Comparison of ENCODE assay signal across 1 cellular context in the genomic region with DNA sequence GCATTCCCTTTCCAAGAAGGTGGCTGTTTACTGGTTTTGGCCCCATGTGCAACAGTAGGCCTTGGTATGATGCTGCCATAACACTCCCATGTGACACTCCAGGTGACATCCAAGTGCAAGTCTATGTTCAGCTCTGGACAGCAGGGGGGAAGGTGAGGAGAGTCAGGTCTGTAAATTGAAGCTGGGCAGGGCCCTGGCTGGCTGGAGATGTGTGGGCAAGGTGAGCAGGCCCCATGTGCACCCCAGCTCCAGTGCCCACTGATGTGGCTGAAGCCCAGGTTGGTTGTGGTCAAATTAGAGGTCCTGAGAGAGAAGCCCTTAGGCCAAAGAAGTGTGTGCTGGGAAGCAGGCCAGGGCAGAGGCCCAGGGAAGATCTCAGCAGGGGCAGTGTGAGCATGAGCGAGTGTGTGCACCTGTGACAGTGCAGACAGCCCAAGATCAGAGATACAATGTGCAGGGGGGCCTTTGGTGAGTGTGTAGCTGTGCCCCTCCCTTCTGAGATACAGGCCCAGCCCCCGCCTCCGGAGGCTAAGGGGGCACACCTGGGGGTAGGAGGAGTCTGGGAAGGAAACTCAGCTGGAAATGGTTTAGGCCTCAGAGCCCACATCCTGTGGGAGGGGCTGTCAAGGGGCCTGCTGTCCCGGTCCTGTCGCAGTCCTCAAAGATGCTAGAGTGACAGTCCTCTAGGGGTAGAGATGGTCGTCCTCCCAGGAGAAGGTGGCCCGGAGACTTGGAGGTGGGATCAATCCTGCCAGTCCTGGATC.
A peak's percentile ranks its signal among the peaks of the same experiment; 100 is the strongest.
TF ChIP-seq lines count a peak whose summit lies in the region.

No MANE protein-coding gene starts in this region.

TF ChIP-seq in GM12878, 131 proteins besides CTCF, POLR2A, EP300 and RAD21:
- TF ChIP-seq ETV6 (conservative IDR thresholded peaks at IDR 0.05 in 1 of 2, IDR thresholded peaks at IDR 0.05 in 1 of 2; ENCODE audit: borderline replicate concordance in 1 of 2, low read depth in 1 of 2) (no peak), ATF7 (IDR thresholded peaks at IDR 0.05; ENCODE audit: low read depth) (no peak), TCF3 (IDR thresholded peaks at IDR 0.05; ENCODE audit: borderline replicate concordance, insufficient read depth, low read depth, low read length) (peak; percentile 35; the same call in 1 of the 2 replicates), ZSCAN29 (IDR thresholded peaks at IDR 0.05) (no peak), RBBP5 (conservative IDR thresholded peaks at IDR 0.05) (no peak), CEBPB (IDR thresholded peaks at IDR 0.05; ENCODE audit: borderline replicate concordance in 1 of 2, low read depth in 2 of 2, low read length in 2 of 2) (no peak), EZH2 (IDR thresholded peaks at IDR 0.05; ENCODE audit: borderline replicate concordance, control insufficient read depth, low read depth, low read length) (no peak), CREB1 (IDR thresholded peaks at IDR 0.05; ENCODE audit: low read depth) (0 out of 2 replicates have a peak, but pooled peaks have one; percentile 17), ZNF217 (IDR thresholded peaks at IDR 0.05) (no peak), SMAD5 (IDR thresholded peaks at IDR 0.05; ENCODE audit: low read depth) (no peak), FOXK2 (IDR thresholded peaks at IDR 0.05) (no peak), MEF2B (IDR thresholded peaks at IDR 0.05; ENCODE audit: partially characterized antibody, poor library complexity, severe bottlenecking) (no peak), POU2F2 (IDR thresholded peaks at IDR 0.05; ENCODE audit: borderline replicate concordance, low read depth, low read length) (no peak), POLR2AphosphoS5 (IDR thresholded peaks at IDR 0.05; ENCODE audit: low read length) (peak; percentile 21; the same call in 1 of the 2 replicates), HDGF (IDR thresholded peaks at IDR 0.05) (peak; percentile 31; the same call in 1 of the 2 replicates), GABPA (IDR thresholded peaks at IDR 0.05; ENCODE audit: low read depth) (no peak), BACH1 (IDR thresholded peaks at IDR 0.05; ENCODE audit: borderline replicate concordance) (0 out of 2 replicates have a peak, but pooled peaks have one; percentile 22), SIX5 (IDR thresholded peaks at IDR 0.05; ENCODE audit: low read depth, low read length, severe bottlenecking) (no peak), ZZZ3 (IDR thresholded peaks at IDR 0.05; ENCODE audit: control insufficient read depth, insufficient read length, low read depth) (no peak), PAX8 (IDR thresholded peaks at IDR 0.05) (no peak), TARDBP (IDR thresholded peaks at IDR 0.05; ENCODE audit: borderline replicate concordance) (peak; percentile 46; the same call in 1 of the 2 replicates), SIN3A (IDR thresholded peaks at IDR 0.05; ENCODE audit: low read depth, low read length) (no peak), ZNF384 (IDR thresholded peaks at IDR 0.05; ENCODE audit: borderline replicate concordance, low read depth, low read length) (no peak), CBX5 (IDR thresholded peaks at IDR 0.05; ENCODE audit: low read depth) (no peak), HCFC1 (IDR thresholded peaks at IDR 0.05; ENCODE audit: low read length) (peak; percentile 20; the same call in 1 of the 2 replicates), EGR1 (IDR thresholded peaks at IDR 0.05; ENCODE audit: borderline replicate concordance in 1 of 2, low read depth in 2 of 2, low read length in 2 of 2) (peak in 1 of 2 experiments; percentile 7; a peak in 1 of 3 replicates), BHLHE40 (IDR thresholded peaks at IDR 0.05; ENCODE audit: borderline replicate concordance in 1 of 2, low read depth in 2 of 2, low read length in 1 of 2) (peak in 1 of 2 experiments; percentile 5; a peak in 1 of 4 replicates), FOXM1 (IDR thresholded peaks at IDR 0.05; ENCODE audit: low read depth, low read length) (no peak), ASH2L (IDR thresholded peaks at IDR 0.05; ENCODE audit: borderline replicate concordance, low read depth) (no peak), RUNX3 (IDR thresholded peaks at IDR 0.05; ENCODE audit: low read length) (peak; percentile 65), SP1 (IDR thresholded peaks at IDR 0.05; ENCODE audit: low read depth, low read length) (peak; percentile 20), TCF12 (IDR thresholded peaks at IDR 0.05; ENCODE audit: low read depth, low read length) (peak; percentile 64; the same call in 1 of the 2 replicates), MXI1 (IDR thresholded peaks at IDR 0.05; ENCODE audit: low read depth, low read length) (no peak)
- TF ChIP-seq, protein P1, sequence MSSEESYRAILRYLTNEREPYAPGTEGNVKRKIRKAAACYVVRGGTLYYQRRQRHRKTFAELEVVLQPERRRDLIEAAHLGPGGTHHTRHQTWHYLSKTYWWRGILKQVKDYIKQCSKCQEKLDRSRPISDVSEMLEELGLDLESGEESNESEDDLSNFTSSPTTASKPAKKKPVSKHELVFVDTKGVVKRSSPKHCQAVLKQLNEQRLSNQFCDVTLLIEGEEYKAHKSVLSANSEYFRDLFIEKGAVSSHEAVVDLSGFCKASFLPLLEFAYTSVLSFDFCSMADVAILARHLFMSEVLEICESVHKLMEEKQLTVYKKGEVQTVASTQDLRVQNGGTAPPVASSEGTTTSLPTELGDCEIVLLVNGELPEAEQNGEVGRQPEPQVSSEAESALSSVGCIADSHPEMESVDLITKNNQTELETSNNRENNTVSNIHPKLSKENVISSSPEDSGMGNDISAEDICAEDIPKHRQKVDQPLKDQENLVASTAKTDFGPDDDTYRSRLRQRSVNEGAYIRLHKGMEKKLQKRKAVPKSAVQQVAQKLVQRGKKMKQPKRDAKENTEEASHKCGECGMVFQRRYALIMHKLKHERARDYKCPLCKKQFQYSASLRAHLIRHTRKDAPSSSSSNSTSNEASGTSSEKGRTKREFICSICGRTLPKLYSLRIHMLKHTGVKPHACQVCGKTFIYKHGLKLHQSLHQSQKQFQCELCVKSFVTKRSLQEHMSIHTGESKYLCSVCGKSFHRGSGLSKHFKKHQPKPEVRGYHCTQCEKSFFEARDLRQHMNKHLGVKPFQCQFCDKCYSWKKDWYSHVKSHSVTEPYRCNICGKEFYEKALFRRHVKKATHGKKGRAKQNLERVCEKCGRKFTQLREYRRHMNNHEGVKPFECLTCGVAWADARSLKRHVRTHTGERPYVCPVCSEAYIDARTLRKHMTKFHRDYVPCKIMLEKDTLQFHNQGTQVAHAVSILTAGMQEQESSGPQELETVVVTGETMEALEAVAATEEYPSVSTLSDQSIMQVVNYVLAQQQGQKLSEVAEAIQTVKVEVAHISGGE (CRISPR knock-in tag; IDR thresholded peaks at IDR 0.05): no peak
- TF ChIP-seq, protein P2, sequence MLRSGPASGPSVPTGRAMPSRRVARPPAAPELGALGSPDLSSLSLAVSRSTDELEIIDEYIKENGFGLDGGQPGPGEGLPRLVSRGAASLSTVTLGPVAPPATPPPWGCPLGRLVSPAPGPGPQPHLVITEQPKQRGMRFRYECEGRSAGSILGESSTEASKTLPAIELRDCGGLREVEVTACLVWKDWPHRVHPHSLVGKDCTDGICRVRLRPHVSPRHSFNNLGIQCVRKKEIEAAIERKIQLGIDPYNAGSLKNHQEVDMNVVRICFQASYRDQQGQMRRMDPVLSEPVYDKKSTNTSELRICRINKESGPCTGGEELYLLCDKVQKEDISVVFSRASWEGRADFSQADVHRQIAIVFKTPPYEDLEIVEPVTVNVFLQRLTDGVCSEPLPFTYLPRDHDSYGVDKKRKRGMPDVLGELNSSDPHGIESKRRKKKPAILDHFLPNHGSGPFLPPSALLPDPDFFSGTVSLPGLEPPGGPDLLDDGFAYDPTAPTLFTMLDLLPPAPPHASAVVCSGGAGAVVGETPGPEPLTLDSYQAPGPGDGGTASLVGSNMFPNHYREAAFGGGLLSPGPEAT (IDR thresholded peaks at IDR 0.05; ENCODE audit: low read depth): 0 out of 2 replicates have a peak, but pooled peaks have one; percentile 15
- TF ChIP-seq, protein P3, sequence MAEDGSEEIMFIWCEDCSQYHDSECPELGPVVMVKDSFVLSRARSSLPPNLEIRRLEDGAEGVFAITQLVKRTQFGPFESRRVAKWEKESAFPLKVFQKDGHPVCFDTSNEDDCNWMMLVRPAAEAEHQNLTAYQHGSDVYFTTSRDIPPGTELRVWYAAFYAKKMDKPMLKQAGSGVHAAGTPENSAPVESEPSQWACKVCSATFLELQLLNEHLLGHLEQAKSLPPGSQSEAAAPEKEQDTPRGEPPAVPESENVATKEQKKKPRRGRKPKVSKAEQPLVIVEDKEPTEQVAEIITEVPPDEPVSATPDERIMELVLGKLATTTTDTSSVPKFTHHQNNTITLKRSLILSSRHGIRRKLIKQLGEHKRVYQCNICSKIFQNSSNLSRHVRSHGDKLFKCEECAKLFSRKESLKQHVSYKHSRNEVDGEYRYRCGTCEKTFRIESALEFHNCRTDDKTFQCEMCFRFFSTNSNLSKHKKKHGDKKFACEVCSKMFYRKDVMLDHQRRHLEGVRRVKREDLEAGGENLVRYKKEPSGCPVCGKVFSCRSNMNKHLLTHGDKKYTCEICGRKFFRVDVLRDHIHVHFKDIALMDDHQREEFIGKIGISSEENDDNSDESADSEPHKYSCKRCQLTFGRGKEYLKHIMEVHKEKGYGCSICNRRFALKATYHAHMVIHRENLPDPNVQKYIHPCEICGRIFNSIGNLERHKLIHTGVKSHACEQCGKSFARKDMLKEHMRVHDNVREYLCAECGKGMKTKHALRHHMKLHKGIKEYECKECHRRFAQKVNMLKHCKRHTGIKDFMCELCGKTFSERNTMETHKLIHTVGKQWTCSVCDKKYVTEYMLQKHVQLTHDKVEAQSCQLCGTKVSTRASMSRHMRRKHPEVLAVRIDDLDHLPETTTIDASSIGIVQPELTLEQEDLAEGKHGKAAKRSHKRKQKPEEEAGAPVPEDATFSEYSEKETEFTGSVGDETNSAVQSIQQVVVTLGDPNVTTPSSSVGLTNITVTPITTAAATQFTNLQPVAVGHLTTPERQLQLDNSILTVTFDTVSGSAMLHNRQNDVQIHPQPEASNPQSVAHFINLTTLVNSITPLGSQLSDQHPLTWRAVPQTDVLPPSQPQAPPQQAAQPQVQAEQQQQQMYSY (CRISPR knock-in tag; IDR thresholded peaks at IDR 0.05): no peak
- TF ChIP-seq, protein P4, sequence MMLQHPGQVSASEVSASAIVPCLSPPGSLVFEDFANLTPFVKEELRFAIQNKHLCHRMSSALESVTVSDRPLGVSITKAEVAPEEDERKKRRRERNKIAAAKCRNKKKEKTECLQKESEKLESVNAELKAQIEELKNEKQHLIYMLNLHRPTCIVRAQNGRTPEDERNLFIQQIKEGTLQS (IDR thresholded peaks at IDR 0.05; ENCODE audit: borderline replicate concordance, extremely low read depth, low read depth, low read length): no peak
- TF ChIP-seq, protein P5, sequence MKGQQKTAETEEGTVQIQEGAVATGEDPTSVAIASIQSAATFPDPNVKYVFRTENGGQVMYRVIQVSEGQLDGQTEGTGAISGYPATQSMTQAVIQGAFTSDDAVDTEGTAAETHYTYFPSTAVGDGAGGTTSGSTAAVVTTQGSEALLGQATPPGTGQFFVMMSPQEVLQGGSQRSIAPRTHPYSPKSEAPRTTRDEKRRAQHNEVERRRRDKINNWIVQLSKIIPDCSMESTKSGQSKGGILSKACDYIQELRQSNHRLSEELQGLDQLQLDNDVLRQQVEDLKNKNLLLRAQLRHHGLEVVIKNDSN (IDR thresholded peaks at IDR 0.05; ENCODE audit: borderline replicate concordance, extremely low read length, insufficient read depth, low read depth, low read length): no peak
- TF ChIP-seq, protein P6, sequence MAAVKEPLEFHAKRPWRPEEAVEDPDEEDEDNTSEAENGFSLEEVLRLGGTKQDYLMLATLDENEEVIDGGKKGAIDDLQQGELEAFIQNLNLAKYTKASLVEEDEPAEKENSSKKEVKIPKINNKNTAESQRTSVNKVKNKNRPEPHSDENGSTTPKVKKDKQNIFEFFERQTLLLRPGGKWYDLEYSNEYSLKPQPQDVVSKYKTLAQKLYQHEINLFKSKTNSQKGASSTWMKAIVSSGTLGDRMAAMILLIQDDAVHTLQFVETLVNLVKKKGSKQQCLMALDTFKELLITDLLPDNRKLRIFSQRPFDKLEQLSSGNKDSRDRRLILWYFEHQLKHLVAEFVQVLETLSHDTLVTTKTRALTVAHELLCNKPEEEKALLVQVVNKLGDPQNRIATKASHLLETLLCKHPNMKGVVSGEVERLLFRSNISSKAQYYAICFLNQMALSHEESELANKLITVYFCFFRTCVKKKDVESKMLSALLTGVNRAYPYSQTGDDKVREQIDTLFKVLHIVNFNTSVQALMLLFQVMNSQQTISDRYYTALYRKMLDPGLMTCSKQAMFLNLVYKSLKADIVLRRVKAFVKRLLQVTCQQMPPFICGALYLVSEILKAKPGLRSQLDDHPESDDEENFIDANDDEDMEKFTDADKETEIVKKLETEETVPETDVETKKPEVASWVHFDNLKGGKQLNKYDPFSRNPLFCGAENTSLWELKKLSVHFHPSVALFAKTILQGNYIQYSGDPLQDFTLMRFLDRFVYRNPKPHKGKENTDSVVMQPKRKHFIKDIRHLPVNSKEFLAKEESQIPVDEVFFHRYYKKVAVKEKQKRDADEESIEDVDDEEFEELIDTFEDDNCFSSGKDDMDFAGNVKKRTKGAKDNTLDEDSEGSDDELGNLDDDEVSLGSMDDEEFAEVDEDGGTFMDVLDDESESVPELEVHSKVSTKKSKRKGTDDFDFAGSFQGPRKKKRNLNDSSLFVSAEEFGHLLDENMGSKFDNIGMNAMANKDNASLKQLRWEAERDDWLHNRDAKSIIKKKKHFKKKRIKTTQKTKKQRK (IDR thresholded peaks at IDR 0.05; ENCODE audit: low read depth, low read length): no peak
- TF ChIP-seq, protein P7, sequence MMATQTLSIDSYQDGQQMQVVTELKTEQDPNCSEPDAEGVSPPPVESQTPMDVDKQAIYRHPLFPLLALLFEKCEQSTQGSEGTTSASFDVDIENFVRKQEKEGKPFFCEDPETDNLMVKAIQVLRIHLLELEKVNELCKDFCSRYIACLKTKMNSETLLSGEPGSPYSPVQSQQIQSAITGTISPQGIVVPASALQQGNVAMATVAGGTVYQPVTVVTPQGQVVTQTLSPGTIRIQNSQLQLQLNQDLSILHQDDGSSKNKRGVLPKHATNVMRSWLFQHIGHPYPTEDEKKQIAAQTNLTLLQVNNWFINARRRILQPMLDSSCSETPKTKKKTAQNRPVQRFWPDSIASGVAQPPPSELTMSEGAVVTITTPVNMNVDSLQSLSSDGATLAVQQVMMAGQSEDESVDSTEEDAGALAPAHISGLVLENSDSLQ (IDR thresholded peaks at IDR 0.05): peak; percentile 90
- TF ChIP-seq, protein P8, sequence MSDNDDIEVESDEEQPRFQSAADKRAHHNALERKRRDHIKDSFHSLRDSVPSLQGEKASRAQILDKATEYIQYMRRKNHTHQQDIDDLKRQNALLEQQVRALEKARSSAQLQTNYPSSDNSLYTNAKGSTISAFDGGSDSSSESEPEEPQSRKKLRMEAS (IDR thresholded peaks at IDR 0.05; ENCODE audit: low read depth, low read length): no peak
- TF ChIP-seq, protein P9, sequence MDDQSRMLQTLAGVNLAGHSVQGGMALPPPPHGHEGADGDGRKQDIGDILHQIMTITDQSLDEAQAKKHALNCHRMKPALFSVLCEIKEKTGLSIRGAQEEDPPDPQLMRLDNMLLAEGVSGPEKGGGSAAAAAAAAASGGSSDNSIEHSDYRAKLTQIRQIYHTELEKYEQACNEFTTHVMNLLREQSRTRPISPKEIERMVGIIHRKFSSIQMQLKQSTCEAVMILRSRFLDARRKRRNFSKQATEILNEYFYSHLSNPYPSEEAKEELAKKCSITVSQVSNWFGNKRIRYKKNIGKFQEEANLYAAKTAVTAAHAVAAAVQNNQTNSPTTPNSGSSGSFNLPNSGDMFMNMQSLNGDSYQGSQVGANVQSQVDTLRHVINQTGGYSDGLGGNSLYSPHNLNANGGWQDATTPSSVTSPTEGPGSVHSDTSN (IDR thresholded peaks at IDR 0.05; ENCODE audit: insufficient replicate concordance, low read depth, low read length): peak; percentile 76
